Comparison of ENCODE assay signal across 22 cellular contexts in genomic region chr7:158062661-158063060, GRCh38.
"Had no signal": no experiment of that assay in that cellular context is flagged by ENCODE, and none has a peak within 500 bp of the region (broad histone marks: within the 10 kb centered on the region; RNA-seq: fewer than 3 reads in every experiment).

No MANE protein-coding gene starts in this region.

- H3K27me3 ChIP-seq: SJSA1 had no signal

- H3K27ac ChIP-seq: KMS-11, RWPE1, SJSA1, SK-N-MC had no signal

- H3K4me3 ChIP-seq: K562, SJSA1, SK-N-MC had no signal

- DNase-seq: Kasumi-1, MM.1S, NCI-H1092 treated with DMSO at 0.1 percent for 48 hours, NCI-H1436, NCI-H187, NCI-H2029, NCI-H2081 treated with DMSO at 0.1 percent for 48 hours, NCI-H2171, NCI-H226, NCI-H446, NCI-H510A, NCI-H524 treated with DMSO at 0.1 percent for 48 hours, NCI-H69, NCI-H774, SIG-M5 had no signal

- H3K27me3 Mint-ChIP-seq: IgD-negative memory B cell had no signal

- H3K4me1 ChIP-seq: SJSA1 had no signal

- ATAC-seq: K562, Right ventricle myocardium inferior had no signal

- H3K4me3 Mint-ChIP-seq: IgD-negative memory B cell had no signal

- H3K27ac Mint-ChIP-seq: IgD-negative memory B cell had no signal

- H3K36me3 ChIP-seq: SJSA1 had no signal

- H3K36me3 Mint-ChIP-seq: IgD-negative memory B cell had no signal
